8 cellular contexts compared by ENCODE assay signal in the genomic region with DNA sequence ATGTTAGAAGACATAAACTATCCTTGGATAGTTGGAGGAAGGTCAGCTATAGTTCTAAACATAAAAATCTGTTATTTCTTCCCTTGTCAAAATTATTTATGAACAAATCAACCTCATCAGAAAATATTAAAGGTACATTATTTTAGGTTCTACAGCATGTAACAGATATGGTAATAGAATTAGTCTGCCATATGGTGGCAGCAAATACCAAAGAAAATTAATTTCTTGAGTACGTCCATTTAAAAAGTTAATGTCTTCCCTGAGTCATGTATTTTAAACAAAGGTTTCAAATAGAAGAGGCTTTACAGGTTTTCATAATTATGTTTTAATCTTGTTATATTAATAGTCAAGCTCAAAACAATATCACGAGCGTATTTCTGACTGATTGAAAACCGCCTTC. TPM values are rescaled to one million over a fixed set of nuclear protein-coding genes. Genes with fewer than 3 reads are reported as not detected.
DNase-seq lines count a peak whose midpoint lies in the region; ATAC-seq and TF ChIP-seq lines count a peak whose summit lies in the region.

No MANE protein-coding gene starts in this region.

- ATAC-seq in GM18511 (IDR thresholded peaks at IDR 0.05; ENCODE audit: unreplicated experiment) (no peak), HG02981 (IDR thresholded peaks at IDR 0.05; ENCODE audit: unreplicated experiment) (no peak), HG02588 (IDR thresholded peaks at IDR 0.05; ENCODE audit: unreplicated experiment) (no peak)

- TF ChIP-seq POLR2A in lower leg skin (IDR thresholded peaks at IDR 0.05): no peak

- intact Hi-C loops in lower leg skin (cut with DNase I; ENCODE audit: low total_unique reads): loop anchor here (10.0 kb wide), 1 partner anchor 429 kb away; no protein-coding TSS in a partner anchor

- WGBS in lower leg skin, 2 donors: 20 to 23% methylated on average over 4 of the region's 4 CpGs

- DNase-seq in ELR (ENCODE audit: low read depth): peak; percentile 81
- peak; percentile 66 for DNase-seq in NAMALWA (ENCODE audit: low spot score)
- DNase-seq in cerebellum (ENCODE audit: low spot score): peak; percentile 51
- peak; percentile 78 for DNase-seq in myocyte (ENCODE audit: low read depth)
- DNase-seq in lower leg skin (ENCODE audit: low spot score in 2 of 2): no peak

- TF ChIP-seq CTCF in lower leg skin (IDR thresholded peaks at IDR 0.05): no peak

- no peak overlapping the region for H3K4me3 ChIP-seq in lower leg skin (ENCODE audit: low read depth, poor library complexity, severe bottlenecking)

RNA-seq across cellular contexts. Expression of gene ANKRD28, which starts 17.9 kb away (rescaled TPM):
- total RNA-seq in cerebellum (117 TPM), myocyte (78.7 and 106 TPM in 2 replicates), lower leg skin (10 to 100 TPM; 25.7 to 44.7 (median 40.9) TPM)
- polyA plus RNA-seq in myocyte (2012): 26.0 TPM

Comparison
In these comparisons a context has a peak if more than half of its experiments do, and no peak if none do; other contexts are left out.
1. DNase-seq: peak in ELR (single experiment), NAMALWA (single experiment), cerebellum (single experiment) and myocyte (single experiment); none in lower leg skin (0 of 2).